8 cellular contexts compared by ENCODE assay signal in the genomic region with DNA sequence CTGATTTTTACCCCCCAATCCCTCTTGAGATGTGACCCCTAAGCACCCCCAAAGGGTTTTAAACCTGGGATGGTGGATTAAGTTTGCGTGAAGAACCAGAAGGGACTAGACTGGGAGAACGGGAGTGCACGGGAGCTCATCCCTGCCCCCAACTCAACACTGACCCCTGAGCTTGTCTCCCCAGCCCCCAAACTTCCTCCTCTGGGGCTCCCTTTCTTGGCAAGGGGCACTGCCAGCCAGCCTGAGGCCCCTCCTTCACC. TPM values are rescaled to one million over a fixed set of nuclear protein-coding genes. Genes with fewer than 3 reads are reported as not detected.
DNase-seq lines count a peak whose midpoint lies in the region; ATAC-seq and TF ChIP-seq lines count a peak whose summit lies in the region.

No MANE protein-coding gene starts in this region.

- 0% methylated on average over 2 of the region's 3 CpGs for WGBS in HUES64

- H3K4me3 ChIP-seq in BLaER1 (peak overlapping the region; percentile 88), HUES64 (ENCODE audit: low read length) (peak overlapping the region; percentile 96), coronary artery (peak overlapping the region; percentile 70)

- no peaks in the 10 kb centered on the region for H3K9me3 Mint-ChIP-seq in natural killer cell treated with Interleukin-12 subunit alpha and Interleukin-12 subunit beta and Interleukin-15 and Interleukin-18, amount 100 ng/mL, for 72 hours

- H3K9ac ChIP-seq in BLaER1 (peak overlapping the region; percentile 94), HUES64 (ENCODE audit: low read depth, low read length) (peak overlapping the region; percentile 98)

- no peaks in the 10 kb centered on the region for H3K9me3 ChIP-seq in BLaER1
- H3K9me3 ChIP-seq in HUES64 (ENCODE audit: insufficient read depth, low read depth, low read length), result no peaks in the 10 kb centered on the region

- DNase-seq in coronary artery (ENCODE audit: low spot score), result no peak
- no peak for DNase-seq in natural killer cell treated with Interleukin-12 subunit alpha and Interleukin-12 subunit beta and Interleukin-15 and Interleukin-18, amount 100 ng/mL, for 72 hours (ENCODE audit: low spot score)
- no peak for DNase-seq in OCI-M1 (lab: John Stamatoyannopoulos, UW)

- peaks cover 40 to 42% of the 10 kb centered on the region in 2 donors for H3K4me1 Mint-ChIP-seq in natural killer cell treated with Interleukin-12 subunit alpha and Interleukin-12 subunit beta and Interleukin-15 and Interleukin-18, amount 100 ng/mL, for 72 hours (ENCODE audit: low read depth in 2 of 2)

- no peak for TF ChIP-seq CTCF in coronary artery (IDR thresholded peaks at IDR 0.05)

- no peaks in the 10 kb centered on the region for H3K27me3 Mint-ChIP-seq in natural killer cell treated with Interleukin-12 subunit alpha and Interleukin-12 subunit beta and Interleukin-15 and Interleukin-18, amount 100 ng/mL, for 72 hours

- peak overlapping the region; percentile 99 for H3K4me2 ChIP-seq in BLaER1

- H3K4me3 Mint-ChIP-seq in natural killer cell treated with Interleukin-12 subunit alpha and Interleukin-12 subunit beta and Interleukin-15 and Interleukin-18, amount 100 ng/mL, for 72 hours, result peak overlapping the region; percentile 97

- peak overlapping the region; percentile 99 to 100 for H3K27ac Mint-ChIP-seq in natural killer cell treated with Interleukin-12 subunit alpha and Interleukin-12 subunit beta and Interleukin-15 and Interleukin-18, amount 100 ng/mL, for 72 hours

- H3K36me3 Mint-ChIP-seq in natural killer cell treated with Interleukin-12 subunit alpha and Interleukin-12 subunit beta and Interleukin-15 and Interleukin-18, amount 100 ng/mL, for 72 hours, result peaks cover 9% of the 10 kb centered on the region

- H3K36me3 ChIP-seq in BLaER1 (no peaks in the 10 kb centered on the region), HUES64 (ENCODE audit: insufficient read depth, low read length) (no peaks in the 10 kb centered on the region; the same call in 1 of the 2 replicates)

- ATAC-seq in natural killer cell treated with Interleukin-12 subunit alpha and Interleukin-12 subunit beta and Interleukin-15 and Interleukin-18, amount 100 ng/mL, for 72 hours, result no peak
- no peak for ATAC-seq in HG02973 (IDR thresholded peaks at IDR 0.05; ENCODE audit: unreplicated experiment)
- ATAC-seq in GM21619 (IDR thresholded peaks at IDR 0.05; ENCODE audit: unreplicated experiment), result no peak
- no peak for ATAC-seq in HG02970 (IDR thresholded peaks at IDR 0.05; ENCODE audit: low FRiP score, unreplicated experiment)

- H4K20me1 ChIP-seq in BLaER1, result no peaks in the 10 kb centered on the region

- peaks cover 60% of the 10 kb centered on the region for H3K4me1 ChIP-seq in BLaER1
- peaks cover 20% of the 10 kb centered on the region for H3K4me1 ChIP-seq in HUES64 (ENCODE audit: insufficient read depth, low read length)

- H3K27me3 ChIP-seq in BLaER1 (no peaks in the 10 kb centered on the region), HUES64 (ENCODE audit: insufficient read depth, low read length) (no peaks in the 10 kb centered on the region)

- peak overlapping the region; percentile 92 for H3K27ac ChIP-seq in BLaER1
- H3K27ac ChIP-seq in HUES64 (ENCODE audit: low read depth, low read length), result peak overlapping the region; percentile 98
- H3K27ac ChIP-seq in coronary artery, result peak overlapping the region in 1 of 2 donors; percentile 79

RNA-seq across cellular contexts. Expression of gene SET, which starts 5.0 kb away (rescaled TPM):
- 1,037 TPM for polyA plus RNA-seq in HUES64 (2013, experiment 1 of 2)
- 1,056 TPM for polyA plus RNA-seq in HUES64 (2013, experiment 2 of 2)
- total RNA-seq in natural killer cell treated with Interleukin-12 subunit alpha and Interleukin-12 subunit beta and Interleukin-15 and Interleukin-18, amount 100 ng/mL, for 72 hours, result 100 to 1,000 TPM; 495 to 800 TPM

RNA-seq across cellular contexts. Expression of gene PKN3, which starts 18.3 kb away (rescaled TPM):
- polyA plus RNA-seq in HUES64 (2013, experiment 1 of 2), result 8.8 TPM
- polyA plus RNA-seq in HUES64 (2013, experiment 2 of 2), result 10.6 TPM
- 1 to 10 TPM; 7.0 to 8.0 TPM for total RNA-seq in natural killer cell treated with Interleukin-12 subunit alpha and Interleukin-12 subunit beta and Interleukin-15 and Interleukin-18, amount 100 ng/mL, for 72 hours

RNA-seq across cellular contexts. Expression of gene DYNC2I2, which starts 27.3 kb away (rescaled TPM):
- 53.8 TPM for polyA plus RNA-seq in HUES64 (2013, experiment 1 of 2)
- 52.3 TPM for polyA plus RNA-seq in HUES64 (2013, experiment 2 of 2)
- total RNA-seq in natural killer cell treated with Interleukin-12 subunit alpha and Interleukin-12 subunit beta and Interleukin-15 and Interleukin-18, amount 100 ng/mL, for 72 hours, result 10 to 100 TPM; 23.7 to 62.6 TPM

RNA-seq across cellular contexts. Expression of gene ZDHHC12, which starts 39.9 kb away (rescaled TPM):
- polyA plus RNA-seq in HUES64 (2013, experiment 1 of 2), result 30.5 TPM
- 30.2 TPM for polyA plus RNA-seq in HUES64 (2013, experiment 2 of 2)
- total RNA-seq in natural killer cell treated with Interleukin-12 subunit alpha and Interleukin-12 subunit beta and Interleukin-15 and Interleukin-18, amount 100 ng/mL, for 72 hours, result 10 to 100 TPM; 56.3 to 72.3 TPM
